In genomic region chr14:103624860-103625259, GRCh38 we compare ENCODE assay signal across 8 cellular contexts. TPM values are rescaled to one million over a fixed set of nuclear protein-coding genes. Genes with fewer than 3 reads are reported as not detected.
DNase-seq lines count a peak whose midpoint lies in the region; ATAC-seq and TF ChIP-seq lines count a peak whose summit lies in the region.

No MANE protein-coding gene starts in this region.

- peaks cover 3 to 31% (median 22%) of the 10 kb centered on the region in 4 donors for H3K4me1 ChIP-seq in Peyer's patch

- DNase-seq in ELF-1 (ENCODE audit: low read depth, low spot score), result peak; percentile 68
- peak; percentile 48 to 81 (median 76) for DNase-seq in Peyer's patch
- DNase-seq in cardiac fibroblast (ENCODE audit: low read depth in 2 of 2), result peak; percentile 58 to 76
- peak; percentile 90 for DNase-seq in mesenteric fat pad (ENCODE audit: low spot score)
- DNase-seq in nucleus accumbens (lab: John Stamatoyannopoulos, UW), result no peak
- DNase-seq in NCI-H748 (lab: John Stamatoyannopoulos, UW; ENCODE audit: unreplicated experiment), result no peak
- DNase-seq in effector CD8-positive, alpha-beta T cell (lab: John Stamatoyannopoulos, UW), result no peak

- TF ChIP-seq POLR2A in Peyer's patch (IDR thresholded peaks at IDR 0.05), result no peak

- TF ChIP-seq CTCF in Peyer's patch (IDR thresholded peaks at IDR 0.05) (no peak), cardiac fibroblast (IDR thresholded peaks at IDR 0.05; ENCODE audit: low read depth, low read length) (no peak)

- H3K9me3 ChIP-seq in Peyer's patch, result no peaks in the 10 kb centered on the region

- H3K4me3 ChIP-seq in Peyer's patch (peak overlapping the region in 3 of 4 donors; percentile 6 to 31 (median 9)), cardiac fibroblast (replicated peaks in 1 of 2; ENCODE audit: low read depth in 2 of 2, low read length in 2 of 2) (no peak overlapping the region)

- H3K27me3 ChIP-seq in Peyer's patch, result no peaks in the 10 kb centered on the region

- peak overlapping the region; percentile 23 to 70 (median 48) for H3K27ac ChIP-seq in Peyer's patch

- no peaks in the 10 kb centered on the region for H3K36me3 ChIP-seq in Peyer's patch

- ATAC-seq in HG03432 (IDR thresholded peaks at IDR 0.05; ENCODE audit: unreplicated experiment), result no peak

RNA-seq across cellular contexts. Expression of gene KLC1, which starts 4.2 kb away (rescaled TPM):
- total RNA-seq in Peyer's patch, result 100 to 1,000 TPM; 125 to 361 (median 270) TPM
- total RNA-seq in mesenteric fat pad, result 200 TPM

Comparison
In these comparisons a context has a peak if more than half of its experiments do, and no peak if none do; other contexts are left out.
1. DNase-seq: peak in ELF-1 (single experiment), Peyer's patch (3 of 3), cardiac fibroblast (2 of 2) and mesenteric fat pad (single experiment); none in nucleus accumbens (0 of 56), NCI-H748 (single experiment) and effector CD8-positive, alpha-beta T cell (single experiment).
2. H3K4me3 ChIP-seq: peak in Peyer's patch (3 of 4); none in cardiac fibroblast (0 of 2).